15 cellular contexts compared by ENCODE assay signal in genomic region chr1:220335668-220336067, GRCh38.
DNase-seq lines count a peak whose midpoint lies in the region; ATAC-seq, FAIRE-seq and TF ChIP-seq lines count a peak whose summit lies in the region.
"Had no signal": no experiment of that assay in that cellular context is flagged by ENCODE, and none has a peak within 500 bp of the region (broad histone marks: within the 10 kb centered on the region; RNA-seq: fewer than 3 reads in every experiment).

No MANE protein-coding gene starts in this region.

- 75 to 91% methylated on average over 4 of the region's 4 CpGs for WGBS in lung, 2 donors

- H3K27me3 ChIP-seq in astrocyte (ENCODE audit: insufficient read depth, low read length) (no peaks in the 10 kb centered on the region), lung (ENCODE audit: control insufficient read depth, insufficient read depth) (no peaks in the 10 kb centered on the region)

- peak overlapping the region; percentile 41 for H3K27ac Mint-ChIP-seq in astrocyte (ENCODE audit: unreplicated experiment)
- H3K27ac Mint-ChIP-seq in mesothelial cell of epicardium = no peak overlapping the region
- H3K27ac Mint-ChIP-seq: activated T-helper 2 cell treated with anti-CD3 and anti-CD28 coated beads, Interferon-gamma antibody, Interleukin-2, Interleukin-4, amounts not matched to agents 10 μg/mL and 5 μg/mL and 100 μg/mL, durations not matched to agents 14 hours and 24 hours and 36 hours; CD8-positive, alpha-beta T cell had no signal

- no peak overlapping the region for H3K9ac ChIP-seq in astrocyte (ENCODE audit: low read length)

- in situ Hi-C loops in GM13976 (cut with MboI; ENCODE audit: low sequenced_read_pairs, unreplicated experiment) = no loop called here

- ATAC-seq in lung (ENCODE audit: insufficient read depth, low FRiP score) = no peak
- no peak for ATAC-seq in HG02938 (IDR thresholded peaks at IDR 0.05; ENCODE audit: unreplicated experiment)
- ATAC-seq: CD8-positive, alpha-beta T cell had no signal

- H3K9me3 Mint-ChIP-seq in astrocyte (ENCODE audit: unreplicated experiment) (no peaks in the 10 kb centered on the region), mesothelial cell of epicardium (no peaks in the 10 kb centered on the region)
- H3K9me3 Mint-ChIP-seq: activated T-helper 2 cell treated with anti-CD3 and anti-CD28 coated beads, Interferon-gamma antibody, Interleukin-2, Interleukin-4, amounts not matched to agents 10 μg/mL and 5 μg/mL and 100 μg/mL, durations not matched to agents 14 hours and 24 hours and 36 hours; CD8-positive, alpha-beta T cell had no signal

- no peaks in the 10 kb centered on the region for H3K27me3 Mint-ChIP-seq in astrocyte (ENCODE audit: low read depth, unreplicated experiment)
- H3K27me3 Mint-ChIP-seq in mesothelial cell of epicardium (ENCODE audit: low read depth) = peaks cover 7% of the 10 kb centered on the region

- H2AFZ ChIP-seq in astrocyte (ENCODE audit: low read depth, low read length) = no peak overlapping the region

- H3K36me3 ChIP-seq in astrocyte (ENCODE audit: insufficient read depth, low read length) = no peaks in the 10 kb centered on the region
- H3K36me3 ChIP-seq in lung (ENCODE audit: control insufficient read depth in 2 of 2, insufficient read depth in 2 of 2, low read length in 2 of 2) = no peaks in the 10 kb centered on the region

- H3K4me2 ChIP-seq in astrocyte (ENCODE audit: low read length) = no peak overlapping the region

- H3K4me3 Mint-ChIP-seq in astrocyte (ENCODE audit: unreplicated experiment) (no peak overlapping the region), mesothelial cell of epicardium (no peak overlapping the region)
- H3K4me3 Mint-ChIP-seq: CD8-positive, alpha-beta T cell had no signal

- peaks cover 21% of the 10 kb centered on the region for H3K4me1 Mint-ChIP-seq in astrocyte (ENCODE audit: low read depth, unreplicated experiment)
- H3K4me1 Mint-ChIP-seq in mesothelial cell of epicardium = peaks cover 13% of the 10 kb centered on the region

- TF ChIP-seq CTCF in D721Med (IDR thresholded peaks at IDR 0.05; ENCODE audit: insufficient read depth, missing control alignments) = no peak
- no peak for TF ChIP-seq CTCF in astrocyte (IDR thresholded peaks at IDR 0.05; ENCODE audit: insufficient read depth, low read depth, low read length)
- no peak for TF ChIP-seq CTCF in lung (IDR thresholded peaks at IDR 0.05; ENCODE audit: control extremely low read depth, extremely low read depth)
- TF ChIP-seq CTCF in GM13976 (IDR thresholded peaks at IDR 0.05; ENCODE audit: borderline replicate concordance, control extremely low read depth, extremely low read depth, insufficient read depth, missing control alignments) = no peak
- TF ChIP-seq CTCF in mesothelial cell of epicardium (IDR thresholded peaks at IDR 0.05; ENCODE audit: unreplicated experiment) = no peak

- DNase-seq in D721Med (ENCODE audit: insufficient read length, low spot score) = no peak
- DNase-seq in NCI-H1105 (lab: John Stamatoyannopoulos, UW) = peak; percentile 20
- DNase-seq in astrocyte (ENCODE audit: low read depth) = peak; percentile 39
- peak; percentile 71 for DNase-seq in lung (ENCODE audit: low spot score)
- DNase-seq in GM13976 (ENCODE audit: low spot score) = no peak
- no peak for DNase-seq in mesothelial cell of epicardium (ENCODE audit: low spot score in 2 of 2, unreplicated experiment in 2 of 2)
- DNase-seq in NCI-H2171 (lab: John Stamatoyannopoulos, UW) = no peak
- DNase-seq: amniotic stem cell; CD8-positive, alpha-beta T cell; head of caudate nucleus; stimulated activated CD4-positive, alpha-beta T cell treated with anti-CD3 and anti-CD28 coated beads, Interleukin-15, amount 100 ng/mL, for 24 hours had no signal

- FAIRE-seq in D721Med (lab: Jason Lieb, UNC) (peak; percentile 64), astrocyte (lab: Jason Lieb, UNC) (no peak)
- FAIRE-seq: G401.6 had no signal

- no peaks in the 10 kb centered on the region for H3K4me1 ChIP-seq in astrocyte (ENCODE audit: insufficient read depth, low read length)
- no peaks in the 10 kb centered on the region for H3K4me1 ChIP-seq in lung (ENCODE audit: control insufficient read depth in 2 of 2, insufficient read depth in 2 of 2, low read length in 2 of 2)

- H3K27ac ChIP-seq in astrocyte (ENCODE audit: low read depth, low read length) = no peak overlapping the region
- no peak overlapping the region for H3K27ac ChIP-seq in lung (ENCODE audit: low read depth in 1 of 2, low read length in 1 of 2)
- H3K27ac ChIP-seq: coronary artery had no signal

- no peaks in the 10 kb centered on the region for H4K20me1 ChIP-seq in astrocyte (ENCODE audit: insufficient read depth, low read length)

- no peaks in the 10 kb centered on the region for H3K79me2 ChIP-seq in astrocyte (ENCODE audit: insufficient read depth, low read length)

- H3K4me3 ChIP-seq in astrocyte (ENCODE audit: insufficient read depth, low read depth, low read length) (no peak overlapping the region), lung (no peak overlapping the region)
- H3K4me3 ChIP-seq: coronary artery had no signal

- H3K9me3 ChIP-seq in astrocyte (ENCODE audit: insufficient read depth, low read depth, low read length) (no peaks in the 10 kb centered on the region), lung (ENCODE audit: control insufficient read depth in 2 of 2, insufficient read depth in 1 of 2, low read length in 1 of 2) (no peaks in the 10 kb centered on the region)

- no peaks in the 10 kb centered on the region for H3K36me3 Mint-ChIP-seq in astrocyte (ENCODE audit: low read depth, unreplicated experiment)
- H3K36me3 Mint-ChIP-seq in mesothelial cell of epicardium = no peaks in the 10 kb centered on the region
- H3K36me3 Mint-ChIP-seq: CD8-positive, alpha-beta T cell had no signal

Comparison
In these comparisons a context has a peak if more than half of its experiments do, and no peak if none do; other contexts are left out.
1. DNase-seq: peak in NCI-H1105 (single experiment), astrocyte (single experiment) and lung (single experiment); none in D721Med (single experiment), GM13976 (single experiment), mesothelial cell of epicardium (0 of 2) and NCI-H2171 (single experiment).